In the genomic region with DNA sequence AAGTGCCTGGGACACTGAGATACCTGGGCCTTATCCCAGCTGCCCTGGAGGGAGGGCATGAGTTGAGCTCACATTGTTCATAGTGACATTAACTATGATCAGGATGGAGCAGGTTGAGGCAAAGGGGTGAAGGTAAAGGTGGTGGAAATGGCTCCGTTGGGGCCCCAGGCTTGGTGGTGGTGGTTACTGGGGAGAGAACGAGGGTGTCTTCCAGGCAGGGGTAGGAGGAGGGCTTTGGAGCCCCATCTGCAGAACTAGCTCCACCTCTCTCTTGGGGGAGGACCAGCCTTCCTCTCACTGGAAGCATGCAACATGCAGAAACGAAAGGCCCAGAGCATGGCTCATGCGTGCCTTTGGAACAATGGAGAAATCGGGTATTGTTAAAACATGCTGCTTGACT, we compare ENCODE assay signal across 9 cellular contexts.
DNase-seq lines count a peak whose midpoint lies in the region; ATAC-seq and FAIRE-seq lines count a peak whose summit lies in the region.
"Had no signal": no experiment of that assay in that cellular context is flagged by ENCODE, and none has a peak within 500 bp of the region (broad histone marks: within the 10 kb centered on the region; RNA-seq: fewer than 3 reads in every experiment).

No MANE protein-coding gene starts in this region.

- no peaks in the 10 kb centered on the region for H3K9me3 Mint-ChIP-seq in activated CD8-positive, alpha-beta memory T cell treated with anti-CD3 and anti-CD28 coated beads, Interleukin-2, amount 10 ng/mL, durations not matched to agents 7 days and 5 days (ENCODE audit: low read depth)
- H3K9me3 Mint-ChIP-seq in activated CD8-positive, alpha-beta T cell treated with anti-CD3 and anti-CD28 coated beads, Interleukin-2, amount 10 ng/mL, durations not matched to agents 7 days and 5 days (ENCODE audit: insufficient read depth) = no peaks in the 10 kb centered on the region

- peak; percentile 69 for ATAC-seq in activated CD8-positive, alpha-beta memory T cell treated with anti-CD3 and anti-CD28 coated beads, Interleukin-2, amount 10 ng/mL, durations not matched to agents 7 days and 5 days
- peak; percentile 7 for ATAC-seq in HG02840 (IDR thresholded peaks at IDR 0.05; ENCODE audit: low FRiP score, unreplicated experiment)
- ATAC-seq in activated CD8-positive, alpha-beta T cell treated with anti-CD3 and anti-CD28 coated beads, Interleukin-2, amount 10 ng/mL, durations not matched to agents 7 days and 5 days = peak; percentile 54
- peak; percentile 19 for ATAC-seq in stimulated activated naive CD8-positive, alpha-beta T cell treated with anti-CD3 and anti-CD28 coated beads, Interleukin-15, Interleukin-2, amounts not matched to agents 100 U/mL and 50 U/mL, for 24 hours

- no peak for FAIRE-seq in frontal cortex (lab: Jason Lieb, UNC)

- H3K4me3 Mint-ChIP-seq in activated CD8-positive, alpha-beta memory T cell treated with anti-CD3 and anti-CD28 coated beads, Interleukin-2, amount 10 ng/mL, durations not matched to agents 7 days and 5 days = peak overlapping the region; percentile 62
- H3K4me3 Mint-ChIP-seq in activated CD8-positive, alpha-beta T cell treated with anti-CD3 and anti-CD28 coated beads, Interleukin-2, amount 10 ng/mL, durations not matched to agents 7 days and 5 days = peak overlapping the region; percentile 66

- H3K36me3 Mint-ChIP-seq in activated CD8-positive, alpha-beta memory T cell treated with anti-CD3 and anti-CD28 coated beads, Interleukin-2, amount 10 ng/mL, durations not matched to agents 7 days and 5 days = peaks cover 15% of the 10 kb centered on the region
- H3K36me3 Mint-ChIP-seq in activated CD8-positive, alpha-beta T cell treated with anti-CD3 and anti-CD28 coated beads, Interleukin-2, amount 10 ng/mL, durations not matched to agents 7 days and 5 days (ENCODE audit: low read depth) = peaks cover 27% of the 10 kb centered on the region

- peak overlapping the region; percentile 84 for H3K27ac Mint-ChIP-seq in activated CD8-positive, alpha-beta memory T cell treated with anti-CD3 and anti-CD28 coated beads, Interleukin-2, amount 10 ng/mL, durations not matched to agents 7 days and 5 days
- H3K27ac Mint-ChIP-seq in activated CD8-positive, alpha-beta T cell treated with anti-CD3 and anti-CD28 coated beads, Interleukin-2, amount 10 ng/mL, durations not matched to agents 7 days and 5 days = peak overlapping the region; percentile 81

- H3K4me1 Mint-ChIP-seq in activated CD8-positive, alpha-beta memory T cell treated with anti-CD3 and anti-CD28 coated beads, Interleukin-2, amount 10 ng/mL, durations not matched to agents 7 days and 5 days = peaks cover 72% of the 10 kb centered on the region
- H3K4me1 Mint-ChIP-seq in activated CD8-positive, alpha-beta T cell treated with anti-CD3 and anti-CD28 coated beads, Interleukin-2, amount 10 ng/mL, durations not matched to agents 7 days and 5 days (ENCODE audit: low read depth) = peaks cover 75% of the 10 kb centered on the region

- no peaks in the 10 kb centered on the region for H3K27me3 Mint-ChIP-seq in activated CD8-positive, alpha-beta memory T cell treated with anti-CD3 and anti-CD28 coated beads, Interleukin-2, amount 10 ng/mL, durations not matched to agents 7 days and 5 days
- no peaks in the 10 kb centered on the region for H3K27me3 Mint-ChIP-seq in activated CD8-positive, alpha-beta T cell treated with anti-CD3 and anti-CD28 coated beads, Interleukin-2, amount 10 ng/mL, durations not matched to agents 7 days and 5 days (ENCODE audit: low read depth)

- CTCF ChIA-PET in activated CD8-positive, alpha-beta memory T cell treated with anti-CD3 and anti-CD28 coated beads, Interleukin-2, amount 10 ng/mL, durations not matched to agents 7 days and 5 days (lab: Charles Lee) = interaction anchor here (1.1 to 2.6 kb wide), 4 partner anchors 24 to 359 kb away, joined by 3 to 8 read pairs (median 4); no protein-coding TSS in a partner anchor
- CTCF ChIA-PET in activated CD8-positive, alpha-beta T cell treated with anti-CD3 and anti-CD28 coated beads, Interleukin-2, amount 10 ng/mL, durations not matched to agents 7 days and 5 days (lab: Charles Lee) = interaction anchor here (1.4 kb wide), 1 partner anchor 21 kb away, joined by 3 read pairs; no protein-coding TSS in a partner anchor

- POLR2A ChIA-PET in activated CD8-positive, alpha-beta T cell treated with anti-CD3 and anti-CD28 coated beads, Interleukin-2, amount 10 ng/mL, durations not matched to agents 7 days and 5 days (lab: Charles Lee) = interaction anchor here (0.6 to 1.0 kb wide), 5 partner anchors 11 to 46 kb away, joined by 3 read pairs; no protein-coding TSS in a partner anchor

- peak; percentile 58 for DNase-seq in activated CD8-positive, alpha-beta memory T cell treated with anti-CD3 and anti-CD28 coated beads, Interleukin-2, amount 10 ng/mL, durations not matched to agents 7 days and 5 days
- DNase-seq in activated CD8-positive, alpha-beta memory T cell treated with anti-CD3 and anti-CD28 coated beads for 24 hours = no peak
- DNase-seq in activated CD8-positive, alpha-beta T cell treated with anti-CD3 and anti-CD28 coated beads, Interleukin-2, amount 10 ng/mL, durations not matched to agents 7 days and 5 days = no peak
- DNase-seq in stimulated activated naive CD8-positive, alpha-beta T cell treated with anti-CD3 and anti-CD28 coated beads, Interleukin-15, Interleukin-2, amounts not matched to agents 100 U/mL and 50 U/mL, for 24 hours = no peak
- DNase-seq in frontal cortex (ENCODE audit: low spot score in 2 of 2) = no peak
- DNase-seq in RPMI8226 = no peak
- no peak for DNase-seq in NCI-H1930 (lab: John Stamatoyannopoulos, UW)
- DNase-seq: ACHN had no signal

Comparison
In these comparisons a context has a peak if more than half of its experiments do, and no peak if none do; other contexts are left out.
1. ATAC-seq: peak in every context shown above with its lines; median percentile 69 in activated CD8-positive, alpha-beta memory T cell treated with anti-CD3 and anti-CD28 coated beads, Interleukin-2, amount 10 ng/mL, durations not matched to agents 7 days and 5 days; 54 in activated CD8-positive, alpha-beta T cell treated with anti-CD3 and anti-CD28 coated beads, Interleukin-2, amount 10 ng/mL, durations not matched to agents 7 days and 5 days; 19 in stimulated activated naive CD8-positive, alpha-beta T cell treated with anti-CD3 and anti-CD28 coated beads, Interleukin-15, Interleukin-2, amounts not matched to agents 100 U/mL and 50 U/mL, for 24 hours; 7 in HG02840.